18 cellular contexts compared by ENCODE assay signal in genomic region chr10:26792780-26793495, GRCh38.
DNase-seq lines count a peak whose midpoint lies in the region; ATAC-seq lines count a peak whose summit lies in the region.
"Had no signal": no experiment of that assay in that cellular context is flagged by ENCODE, and none has a peak within 500 bp of the region (broad histone marks: within the 10 kb centered on the region; RNA-seq: fewer than 3 reads in every experiment).

No MANE protein-coding gene starts in this region.

- H3K27me3 ChIP-seq in layer of hippocampus (ENCODE audit: control insufficient read depth, insufficient read depth, low read length) (no peaks in the 10 kb centered on the region), subcutaneous abdominal adipose tissue (ENCODE audit: control insufficient read depth in 5 of 5, insufficient read depth in 4 of 5, low read length in 5 of 5) (no peaks in the 10 kb centered on the region)
- H3K27me3 ChIP-seq: brain microvascular endothelial cell had no signal

- no peaks in the 10 kb centered on the region for H3K36me3 ChIP-seq in subcutaneous abdominal adipose tissue (ENCODE audit: control insufficient read depth in 5 of 5, insufficient read depth in 5 of 5, low read length in 5 of 5)
- H3K36me3 ChIP-seq: brain microvascular endothelial cell had no signal

- no peak for ATAC-seq in HG03565 (IDR thresholded peaks at IDR 0.05; ENCODE audit: unreplicated experiment)
- ATAC-seq: K562, SK-N-SH treated with all-trans-retinoic acid at 6 μM for 48 hours had no signal

- H3K9ac ChIP-seq in subcutaneous abdominal adipose tissue (ENCODE audit: low read length in 5 of 5), result peak overlapping the region in 3 of 5 donors; percentile 10 to 55 (median 35)

- no peak overlapping the region for H3K4me3 ChIP-seq in subcutaneous abdominal adipose tissue (ENCODE audit: low read depth in 1 of 5, low read length in 5 of 5)
- H3K4me3 ChIP-seq: K562 had no signal

- H3K27ac ChIP-seq in angular gyrus (ENCODE audit: low read depth, low read length), result peak overlapping the region; percentile 75
- H3K27ac ChIP-seq in layer of hippocampus (ENCODE audit: low read depth, low read length), result peak overlapping the region; percentile 18
- peak overlapping the region; percentile 34 for H3K27ac ChIP-seq in subcutaneous abdominal adipose tissue (ENCODE audit: low read depth, low read length)
- H3K27ac ChIP-seq: 22Rv1, brain microvascular endothelial cell, VCaP had no signal

- peaks cover 0 to 14% (median 7%) of the 10 kb centered on the region in 5 donors for H3K4me1 ChIP-seq in subcutaneous abdominal adipose tissue (ENCODE audit: control insufficient read depth in 5 of 5, insufficient read depth in 5 of 5, low read length in 5 of 5)

- DNase-seq in DMS 273 (lab: John Stamatoyannopoulos, UW; ENCODE audit: unreplicated experiment) (peak; percentile 1), DMS 273 treated with DMSO at 0.1 percent for 48 hours (lab: John Stamatoyannopoulos, UW) (no peak), GDM1 (lab: John Stamatoyannopoulos, UW) (no peak)
- DNase-seq in activated CD4-positive, CD25-positive, alpha-beta regulatory T cell (lab: John Stamatoyannopoulos, UW), result no peak
- DNase-seq: activated naive CD4-positive, alpha-beta T cell treated with Interleukin-2 at 50 U/mL for 16 hours; brain microvascular endothelial cell; effector CD4-positive, alpha-beta T cell; foreskin fibroblast; OCI-M1; posterior cingulate gyrus had no signal

- peaks cover 0 to 5% (median 0%) of the 10 kb centered on the region in 5 donors for H3K9me3 ChIP-seq in subcutaneous abdominal adipose tissue (ENCODE audit: control insufficient read depth in 5 of 5, low read length in 5 of 5)

Comparison
In these comparisons a context has a peak if more than half of its experiments do, and no peak if none do; other contexts are left out.
1. H3K27ac ChIP-seq: peak in every context shown above with its lines; median percentile 75 in angular gyrus; 34 in subcutaneous abdominal adipose tissue; 18 in layer of hippocampus.